ENCODE assay signal across 15 cellular contexts in the genomic region with DNA sequence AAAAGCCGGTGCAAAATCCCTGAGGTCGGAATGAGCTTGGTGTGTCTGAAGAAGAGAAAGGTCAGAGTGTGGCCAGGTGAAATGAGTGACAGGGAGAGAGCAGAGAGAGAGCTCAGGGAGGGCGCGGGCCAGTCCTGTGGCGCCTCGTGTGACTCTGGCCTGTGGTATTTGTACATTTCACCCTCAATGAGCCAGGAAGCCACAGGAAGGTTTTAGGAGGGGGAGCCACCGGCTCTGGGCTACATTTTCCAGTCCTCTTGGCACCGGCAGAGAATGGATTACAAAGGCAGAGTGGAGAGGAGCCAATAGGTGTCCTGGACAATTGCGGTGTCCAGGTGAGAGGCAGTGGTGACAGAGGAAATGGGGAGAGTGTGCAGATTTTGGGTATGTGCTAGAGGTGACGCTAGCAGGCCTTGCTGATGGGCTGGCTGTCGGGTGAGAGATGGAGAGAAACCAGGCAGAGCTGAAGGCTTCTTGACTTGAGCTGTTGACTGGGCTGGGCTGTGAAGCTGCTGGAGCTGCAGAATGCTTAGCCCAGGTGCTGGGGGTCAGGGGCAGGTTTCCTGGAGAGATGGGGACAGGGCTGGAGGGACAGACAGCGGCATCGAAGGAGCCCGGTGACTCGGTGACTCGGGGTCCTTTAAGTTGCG. TPM values are rescaled to one million over a fixed set of nuclear protein-coding genes. Genes with fewer than 3 reads are reported as not detected.
DNase-seq lines count a peak whose midpoint lies in the region; ATAC-seq and TF ChIP-seq lines count a peak whose summit lies in the region.
"Had no signal": no experiment of that assay in that cellular context is flagged by ENCODE, and none has a peak within 500 bp of the region (broad histone marks: within the 10 kb centered on the region; RNA-seq: fewer than 3 reads in every experiment).

No MANE protein-coding gene starts in this region.

- H3K27me3 Mint-ChIP-seq in mesothelial cell of epicardium (ENCODE audit: low read depth) = no peaks in the 10 kb centered on the region

- no peaks in the 10 kb centered on the region for H3K27me3 ChIP-seq in PC-3 (ENCODE audit: low read length)

- H3K4me1 ChIP-seq in PC-3 (ENCODE audit: insufficient read depth, low read length) = peaks cover 36% of the 10 kb centered on the region

- BruUV-seq in PC-3 (replicated peaks; lab: Mats Ljungman, UMichigan) = no TSS peak

- ATAC-seq in PC-3 (peak; percentile 88), HG03439 (IDR thresholded peaks at IDR 0.05; ENCODE audit: unreplicated experiment) (no peak)
- ATAC-seq: activated CD4-positive, alpha-beta T cell treated with anti-CD3 and anti-CD28 coated beads for 36 hours; naive thymus-derived CD8-positive, alpha-beta T cell; stimulated activated naive CD8-positive, alpha-beta T cell treated with anti-CD3 and anti-CD28 coated beads, Interleukin-15, amount 100 ng/mL, for 72 hours had no signal

- peaks cover 10% of the 10 kb centered on the region; the same call in 1 of the 2 replicates for H3K36me3 ChIP-seq in PC-3 (ENCODE audit: low read depth, low read length)

- H3K4me3 ChIP-seq in PC-3 (ENCODE audit: low read length) = peak overlapping the region; percentile 9; the same call in 1 of the 2 replicates
- no peak overlapping the region for H3K4me3 ChIP-seq in choroid plexus epithelial cell (ENCODE audit: low read depth, low read length)

- peak overlapping the region; percentile 52 for H3K27ac Mint-ChIP-seq in mesothelial cell of epicardium
- H3K27ac Mint-ChIP-seq: activated CD4-positive, alpha-beta T cell treated with anti-CD3 and anti-CD28 coated beads for 36 hours; CD4-positive, alpha-beta memory T cell; naive thymus-derived CD8-positive, alpha-beta T cell; stimulated activated naive CD8-positive, alpha-beta T cell treated with anti-CD3 and anti-CD28 coated beads, Interleukin-15, amount 100 ng/mL, for 72 hours had no signal

- POLR2A ChIA-PET in PC-3 (lab: Charles Lee; ENCODE audit: unreplicated experiment) = interaction anchor here (0.5 kb wide), 1 partner anchor 28 kb away, joined by 4 read pairs; no protein-coding TSS in a partner anchor

- H3F3A ChIP-seq in PC-3 (ENCODE audit: low read length, unreplicated experiment) = no peaks in the 10 kb centered on the region

- intact Hi-C loops in PC-3 (cut with micrococcal nuclease) = loop anchor here (5.0 kb wide), 1 partner anchor 72 kb away; no protein-coding TSS in a partner anchor

- H3K4me2 ChIP-seq in PC-3 (ENCODE audit: low read length) = peak overlapping the region; percentile 58

- no peak overlapping the region for H3K9ac ChIP-seq in PC-3 (ENCODE audit: low read length)

- H3K27ac ChIP-seq in PC-3 (ENCODE audit: low read length) = peak overlapping the region; percentile 14

- H3K9me3 ChIP-seq in PC-3 (ENCODE audit: low read length) = no peaks in the 10 kb centered on the region

- no peaks in the 10 kb centered on the region for H3K9me3 Mint-ChIP-seq in mesothelial cell of epicardium
- H3K9me3 Mint-ChIP-seq: CD4-positive, alpha-beta memory T cell; naive thymus-derived CD8-positive, alpha-beta T cell had no signal

- H3K9me2 ChIP-seq in PC-3 (replicated peaks; ENCODE audit: low read length) = no peaks in the 10 kb centered on the region

- no peaks in the 10 kb centered on the region for H3K36me3 Mint-ChIP-seq in mesothelial cell of epicardium
- H3K36me3 Mint-ChIP-seq: CD4-positive, alpha-beta memory T cell; naive thymus-derived CD8-positive, alpha-beta T cell had no signal

- H3K79me2 ChIP-seq in PC-3 (ENCODE audit: low read length) = peaks cover 70% of the 10 kb centered on the region

- TF ChIP-seq CTCF in PC-3 (conservative IDR thresholded peaks at IDR 0.05; ENCODE audit: low read depth, low read length) (no peak), choroid plexus epithelial cell (conservative IDR thresholded peaks at IDR 0.05; ENCODE audit: low read depth, low read length) (no peak), mesothelial cell of epicardium (IDR thresholded peaks at IDR 0.05; ENCODE audit: unreplicated experiment) (no peak)

- CTCF ChIA-PET in PC-3 (lab: Charles Lee) = interaction anchor here (0.7 to 2.1 kb wide), 4 partner anchors 22 to 119 kb away, joined by 3 to 6 read pairs (median 4); no protein-coding TSS in a partner anchor

- H2AFZ ChIP-seq in PC-3 (ENCODE audit: low read length) = peak overlapping the region; percentile 11

- no peak overlapping the region for H3K4me3 Mint-ChIP-seq in mesothelial cell of epicardium
- H3K4me3 Mint-ChIP-seq: activated CD4-positive, alpha-beta T cell treated with anti-CD3 and anti-CD28 coated beads for 36 hours; CD4-positive, alpha-beta memory T cell; naive thymus-derived CD8-positive, alpha-beta T cell; stimulated activated naive CD8-positive, alpha-beta T cell treated with anti-CD3 and anti-CD28 coated beads, Interleukin-15, amount 100 ng/mL, for 72 hours had no signal

- DNase-seq in EL (peak; percentile 87), PC-3 (peak; percentile 97), choroid plexus epithelial cell (ENCODE audit: low read depth) (peak; percentile 72), mesothelial cell of epicardium (ENCODE audit: low spot score in 2 of 2, unreplicated experiment in 2 of 2) (no peak), T-helper 1 cell (no peak), mucosa of gallbladder (ENCODE audit: low spot score) (no peak)
- DNase-seq in activated CD8-positive, alpha-beta memory T cell treated with anti-CD3 and anti-CD28 coated beads, Interleukin-2, amount 50 U/mL, for 48 hours = no peak
- DNase-seq: activated CD4-positive, alpha-beta T cell treated with anti-CD3 and anti-CD28 coated beads for 36 hours; activated gamma-delta T cell treated with Interleukin-2 at 50 U/mL for 16 hours; CD4-positive, alpha-beta memory T cell; effector memory CD4-positive, alpha-beta T cell; naive thymus-derived CD8-positive, alpha-beta T cell; NCI-H2107; stimulated activated naive CD8-positive, alpha-beta T cell treated with anti-CD3 and anti-CD28 coated beads, Interleukin-15, amount 100 ng/mL, for 72 hours had no signal

- H3K4me1 Mint-ChIP-seq in mesothelial cell of epicardium = peaks cover 41% of the 10 kb centered on the region
- H3K4me1 Mint-ChIP-seq: CD4-positive, alpha-beta memory T cell had no signal

- H4K20me1 ChIP-seq in PC-3 (ENCODE audit: low read length) = no peaks in the 10 kb centered on the region

RNA-seq across cellular contexts. Expression of a gene that starts 38.1 kb away (rescaled TPM):
- total RNA-seq in PC-3 (2014; rRNA removed) = 201 and 299 TPM in 2 replicates
- 12.6 to 14.4 TPM (median 14.1 TPM) in 3 replicates for total RNA-seq in mesothelial cell of epicardium
- total RNA-seq in mucosa of gallbladder = 2.5 TPM
- total RNA-seq: activated CD4-positive, alpha-beta T cell treated with anti-CD3 and anti-CD28 coated beads for 36 hours; CD4-positive, alpha-beta memory T cell; naive thymus-derived CD8-positive, alpha-beta T cell had no signal

Comparison
In these comparisons a context has a peak if more than half of its experiments do, and no peak if none do; other contexts are left out.
1. DNase-seq: peak in EL (single experiment), PC-3 (single experiment) and choroid plexus epithelial cell (single experiment); none in mesothelial cell of epicardium (0 of 2), activated CD8-positive, alpha-beta memory T cell treated with anti-CD3 and anti-CD28 coated beads, Interleukin-2, amount 50 U/mL, for 48 hours (single experiment), T-helper 1 cell (0 of 5) and mucosa of gallbladder (single experiment).
2. RNA of a gene that starts 38.1 kb away (total RNA-seq): 201 to 299 TPM in PC-3; 12.6 to 14.4 TPM in mesothelial cell of epicardium and 2.5 TPM in mucosa of gallbladder (single experiment); every median in the first group is over 10 times any median in the second.